13 cellular contexts compared by ENCODE assay signal in genomic region chr16:11475896-11476630, GRCh38.
A peak's percentile ranks its signal among the peaks of the same experiment; 100 is the strongest.
DNase-seq lines count a peak whose midpoint lies in the region; ATAC-seq, FAIRE-seq and TF ChIP-seq lines count a peak whose summit lies in the region.
"Had no signal": no experiment of that assay in that cellular context is flagged by ENCODE, and none has a peak within 500 bp of the region (broad histone marks: within the 10 kb centered on the region; RNA-seq: fewer than 3 reads in every experiment).

No MANE protein-coding gene starts in this region.

- no peaks in the 10 kb centered on the region for H3K27me3 Mint-ChIP-seq in natural killer cell treated with Interleukin-12 subunit alpha and Interleukin-12 subunit beta and Interleukin-15 and Interleukin-18, amount 100 ng/mL, for 72 hours
- no peaks in the 10 kb centered on the region for H3K27me3 Mint-ChIP-seq in natural killer cell (ENCODE audit: low read depth in 2 of 2)
- H3K27me3 Mint-ChIP-seq in neural progenitor cell (ENCODE audit: insufficient read depth, low read depth): peaks cover 12% of the 10 kb centered on the region

- no peak overlapping the region for H3K4me3 ChIP-seq in neural progenitor cell
- no peak overlapping the region for H3K4me3 ChIP-seq in small intestine (ENCODE audit: low read depth in 1 of 2, low read length in 2 of 2)

- H3K4me1 ChIP-seq in neural progenitor cell (no peaks in the 10 kb centered on the region), small intestine (ENCODE audit: control insufficient read depth in 2 of 2, insufficient read depth in 1 of 2, low read depth in 1 of 2, low read length in 1 of 2) (no peaks in the 10 kb centered on the region)

- H4K20me1 ChIP-seq in neural progenitor cell (ENCODE audit: low read depth): no peaks in the 10 kb centered on the region

- no peaks in the 10 kb centered on the region for H3K4me1 Mint-ChIP-seq in natural killer cell treated with Interleukin-12 subunit alpha and Interleukin-12 subunit beta and Interleukin-15 and Interleukin-18, amount 100 ng/mL, for 72 hours (ENCODE audit: low read depth in 2 of 2)
- H3K4me1 Mint-ChIP-seq in natural killer cell: no peaks in the 10 kb centered on the region
- H3K4me1 Mint-ChIP-seq in neural progenitor cell: peaks cover 5% of the 10 kb centered on the region
- no peaks in the 10 kb centered on the region for H3K4me1 Mint-ChIP-seq in stimulated activated effector memory CD8-positive, alpha-beta T cell treated with anti-CD3 and anti-CD28 coated beads, Interleukin-12 subunit alpha, Interleukin-12 subunit beta, amount 100 ng/mL, for 72 hours
- H3K4me1 Mint-ChIP-seq: CD8-positive, alpha-beta memory T cell had no signal

- H3K9ac ChIP-seq in neural progenitor cell: no peak overlapping the region

- no peak overlapping the region for H3K27ac Mint-ChIP-seq in natural killer cell treated with Interleukin-12 subunit alpha and Interleukin-12 subunit beta and Interleukin-15 and Interleukin-18, amount 100 ng/mL, for 72 hours
- H3K27ac Mint-ChIP-seq in natural killer cell (no peak overlapping the region), neural progenitor cell (peak overlapping the region; percentile 74)
- H3K27ac Mint-ChIP-seq in stimulated activated effector memory CD8-positive, alpha-beta T cell treated with anti-CD3 and anti-CD28 coated beads, Interleukin-12 subunit alpha, Interleukin-12 subunit beta, amount 100 ng/mL, for 72 hours: no peak overlapping the region

- FAIRE-seq in small intestine (lab: Jason Lieb, UNC): no peak
- FAIRE-seq: GM19239 had no signal

- 59 to 73% (median 59%) methylated on average over 8 of the region's 8 CpGs for WGBS in small intestine, 3 donors

- H3F3A ChIP-seq in neural progenitor cell (ENCODE audit: low read depth): no peaks in the 10 kb centered on the region

- H3K9me3 ChIP-seq in neural progenitor cell (ENCODE audit: low read depth): peaks cover 5% of the 10 kb centered on the region
- H3K9me3 ChIP-seq in small intestine (ENCODE audit: control insufficient read depth, low read depth): no peaks in the 10 kb centered on the region

- no peak overlapping the region for H3K27ac ChIP-seq in neural progenitor cell
- H3K27ac ChIP-seq in small intestine (ENCODE audit: low read depth in 1 of 2, low read length in 1 of 2): no peak overlapping the region
- H3K27ac ChIP-seq: 22Rv1 had no signal

- intact Hi-C loops in natural killer cell (cut with micrococcal nuclease): no loop called here

- no peak for DNase-seq in natural killer cell treated with Interleukin-12 subunit alpha and Interleukin-12 subunit beta and Interleukin-15 and Interleukin-18, amount 100 ng/mL, for 72 hours (ENCODE audit: low spot score)
- DNase-seq in natural killer cell (no peak), neural progenitor cell (ENCODE audit: low spot score) (no peak), small intestine (no peak), C1 segment of cervical spinal cord (lab: John Stamatoyannopoulos, UW) (no peak)
- no peak for DNase-seq in stimulated activated effector memory CD8-positive, alpha-beta T cell treated with anti-CD3 and anti-CD28 coated beads, Interleukin-12 subunit alpha, Interleukin-12 subunit beta, amount 100 ng/mL, for 72 hours (ENCODE audit: low spot score in 2 of 2)
- DNase-seq in activated CD4-positive, alpha-beta T cell treated with anti-CD3 and anti-CD28 coated beads for 48 hours: no peak
- DNase-seq: CD8-positive, alpha-beta memory T cell; DMS53; GF-D8; HCEC 1CT had no signal

- peak; percentile 22 to 32 for ATAC-seq in natural killer cell treated with Interleukin-12 subunit alpha and Interleukin-12 subunit beta and Interleukin-15 and Interleukin-18, amount 100 ng/mL, for 72 hours
- no peak for ATAC-seq in natural killer cell
- peak; percentile 19 for ATAC-seq in stimulated activated effector memory CD8-positive, alpha-beta T cell treated with anti-CD3 and anti-CD28 coated beads, Interleukin-12 subunit alpha, Interleukin-12 subunit beta, amount 100 ng/mL, for 72 hours

- H3K36me3 Mint-ChIP-seq in natural killer cell treated with Interleukin-12 subunit alpha and Interleukin-12 subunit beta and Interleukin-15 and Interleukin-18, amount 100 ng/mL, for 72 hours: peaks cover 8% of the 10 kb centered on the region
- H3K36me3 Mint-ChIP-seq in natural killer cell (no peaks in the 10 kb centered on the region), neural progenitor cell (no peaks in the 10 kb centered on the region)
- H3K36me3 Mint-ChIP-seq in stimulated activated effector memory CD8-positive, alpha-beta T cell treated with anti-CD3 and anti-CD28 coated beads, Interleukin-12 subunit alpha, Interleukin-12 subunit beta, amount 100 ng/mL, for 72 hours: no peaks in the 10 kb centered on the region

- H2AFZ ChIP-seq in neural progenitor cell (replicated peaks): no peak overlapping the region

- no peak overlapping the region for H3K4me3 Mint-ChIP-seq in natural killer cell treated with Interleukin-12 subunit alpha and Interleukin-12 subunit beta and Interleukin-15 and Interleukin-18, amount 100 ng/mL, for 72 hours
- H3K4me3 Mint-ChIP-seq in natural killer cell (no peak overlapping the region), neural progenitor cell (peak overlapping the region; percentile 1)
- no peak overlapping the region for H3K4me3 Mint-ChIP-seq in stimulated activated effector memory CD8-positive, alpha-beta T cell treated with anti-CD3 and anti-CD28 coated beads, Interleukin-12 subunit alpha, Interleukin-12 subunit beta, amount 100 ng/mL, for 72 hours
- H3K4me3 Mint-ChIP-seq: CD8-positive, alpha-beta memory T cell had no signal

- H3K4me2 ChIP-seq in neural progenitor cell: no peak overlapping the region

- H3K27me3 ChIP-seq in neural progenitor cell: no peaks in the 10 kb centered on the region
- H3K27me3 ChIP-seq in small intestine (ENCODE audit: control insufficient read depth in 2 of 2, insufficient read depth in 2 of 2, low read length in 2 of 2): no peaks in the 10 kb centered on the region

- no peaks in the 10 kb centered on the region for H3K79me2 ChIP-seq in neural progenitor cell (ENCODE audit: low read depth)

- peaks cover 6% of the 10 kb centered on the region for H3K9me3 Mint-ChIP-seq in natural killer cell treated with Interleukin-12 subunit alpha and Interleukin-12 subunit beta and Interleukin-15 and Interleukin-18, amount 100 ng/mL, for 72 hours
- H3K9me3 Mint-ChIP-seq in natural killer cell (no peaks in the 10 kb centered on the region), neural progenitor cell (peaks cover 7% of the 10 kb centered on the region)
- H3K9me3 Mint-ChIP-seq in stimulated activated effector memory CD8-positive, alpha-beta T cell treated with anti-CD3 and anti-CD28 coated beads, Interleukin-12 subunit alpha, Interleukin-12 subunit beta, amount 100 ng/mL, for 72 hours: peaks cover 5% of the 10 kb centered on the region

- H3K36me3 ChIP-seq in neural progenitor cell (no peaks in the 10 kb centered on the region), small intestine (ENCODE audit: control insufficient read depth in 2 of 2, insufficient read depth in 2 of 2, low read length in 2 of 2) (no peaks in the 10 kb centered on the region)

- TF ChIP-seq CTCF in natural killer cell (IDR thresholded peaks at IDR 0.05) (no peak), neural progenitor cell (IDR thresholded peaks at IDR 0.05) (no peak)

Comparison
In these comparisons a context has a peak if more than half of its experiments do, and no peak if none do; other contexts are left out.
1. ATAC-seq: peak in natural killer cell treated with Interleukin-12 subunit alpha and Interleukin-12 subunit beta and Interleukin-15 and Interleukin-18, amount 100 ng/mL, for 72 hours (2 of 2) and stimulated activated effector memory CD8-positive, alpha-beta T cell treated with anti-CD3 and anti-CD28 coated beads, Interleukin-12 subunit alpha, Interleukin-12 subunit beta, amount 100 ng/mL, for 72 hours (single experiment); none in natural killer cell (0 of 3).